ENCODE assay signal across 9 cellular contexts in the genomic region with DNA sequence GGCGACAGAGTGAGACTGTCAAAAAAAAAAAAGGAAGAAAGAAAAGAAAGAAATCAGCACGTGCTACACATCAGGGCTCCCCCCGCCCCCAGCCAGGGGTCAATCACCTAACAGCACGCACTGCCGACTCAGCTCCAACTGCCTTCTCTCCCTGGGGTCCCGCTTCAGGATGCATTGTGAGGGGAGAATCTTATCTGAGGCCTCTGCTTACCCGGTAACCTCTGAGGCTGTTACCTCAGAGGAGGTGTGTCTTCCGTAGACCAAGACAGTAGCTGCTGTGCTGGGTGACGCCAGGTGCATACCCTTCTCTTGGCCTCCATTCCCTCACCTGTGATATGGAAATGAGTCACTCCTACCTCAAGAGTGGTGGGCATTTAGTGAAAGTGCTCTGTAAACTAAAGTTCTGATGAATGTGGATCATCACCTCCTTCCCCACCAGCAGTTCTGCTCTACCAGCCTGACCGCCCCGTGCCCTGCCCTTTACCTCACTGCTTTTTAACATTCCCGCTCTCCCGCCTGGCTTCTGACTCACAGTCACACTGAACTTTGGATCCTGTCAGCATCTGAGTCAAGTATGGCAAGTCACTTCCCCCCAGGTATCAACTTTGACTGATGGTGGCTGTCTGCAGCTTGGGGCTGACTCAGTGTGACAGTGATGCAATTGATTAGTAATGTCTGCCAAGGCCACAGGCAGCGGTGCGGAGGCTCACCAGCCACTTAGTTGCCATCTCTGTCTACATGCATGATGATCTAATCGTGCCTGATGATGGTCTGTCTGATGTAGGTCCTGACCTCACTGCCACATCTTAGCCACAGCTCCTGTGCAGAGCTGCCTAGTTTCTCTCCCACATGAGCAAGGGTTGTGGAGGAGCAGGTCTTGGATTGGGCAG. TPM values are rescaled to one million over a fixed set of nuclear protein-coding genes. Genes with fewer than 3 reads are reported as not detected.
DNase-seq lines count a peak whose midpoint lies in the region; ATAC-seq, FAIRE-seq and TF ChIP-seq lines count a peak whose summit lies in the region.
"Had no signal": no experiment of that assay in that cellular context is flagged by ENCODE, and none has a peak within 500 bp of the region (broad histone marks: within the 10 kb centered on the region; RNA-seq: fewer than 3 reads in every experiment).

No MANE protein-coding gene starts in this region.

- H3K4me1 ChIP-seq in GM12878 (ENCODE audit: control insufficient read depth, insufficient read depth, low read length) (no peaks in the 10 kb centered on the region), SJCRH30 (no peaks in the 10 kb centered on the region)

- WGBS in GM12878 (ENCODE audit: insufficient coverage, insufficient replicate concordance, low lambda C conversion rate, missing lambda C conversion rate) = 53% methylated on average over 14 of the region's 16 CpGs

- SMC1A ChIA-PET in GM12878 (lab: Charles Lee; ENCODE audit: uncharacterized antibody, unreplicated experiment) = interaction anchor here (1.0 to 1.6 kb wide), 8 partner anchors 9 to 149 kb away, joined by 3 to 4 read pairs (median 3); no protein-coding TSS in a partner anchor

- H3K4me3 ChIP-seq in GM12878 (no peak overlapping the region), SJCRH30 (no peak overlapping the region)

- FAIRE-seq in GM12878 (lab: Jason Lieb, UNC) = no peak

- peak; percentile 99 for DNase-seq in Caki2 (ENCODE audit: low read depth)
- peak; percentile 35 for DNase-seq in OCI-M1 (lab: John Stamatoyannopoulos, UW)
- DNase-seq in GM12878 (ENCODE audit: low read depth, low spot score) = no peak
- peak; percentile 98 for DNase-seq in renal cortical epithelial cell (ENCODE audit: low read depth)
- no peak for DNase-seq in COLO829 (ENCODE audit: low spot score)
- DNase-seq in SJCRH30 = no peak

- H3K79me2 ChIP-seq in GM12878 (ENCODE audit: control insufficient read depth, insufficient read depth, low read length) = no peaks in the 10 kb centered on the region

- TF ChIP-seq RAD21 in GM12878 (IDR thresholded peaks at IDR 0.05; ENCODE audit: insufficient read depth, low read depth, low read length) = no peak

- TF ChIP-seq EP300 in GM12878 (IDR thresholded peaks at IDR 0.05; ENCODE audit: borderline replicate concordance in 1 of 2, control insufficient read depth in 1 of 2, low read depth in 2 of 2, low read length in 2 of 2) = no peak; a peak in 1 of 4 replicates

- BruUV-seq in GM12878 (replicated peaks; lab: Mats Ljungman, UMichigan) = no TSS peak

- H3K4me2 ChIP-seq in GM12878 (ENCODE audit: control insufficient read depth, insufficient read depth) = no peak overlapping the region

- no peak overlapping the region for H3K9ac ChIP-seq in GM12878 (ENCODE audit: control insufficient read depth, insufficient read depth, low read length)

- H3K27ac ChIP-seq in GM12878 (ENCODE audit: control insufficient read depth, insufficient read depth) = no peak overlapping the region
- no peak overlapping the region for H3K27ac ChIP-seq in SJCRH30
- H3K27ac ChIP-seq: VCaP had no signal

- intact Hi-C loops in GM12878 (cut with micrococcal nuclease; ENCODE audit: unreplicated experiment) = no loop called here

- H3K36me3 ChIP-seq in GM12878 (ENCODE audit: control insufficient read depth in 2 of 2, insufficient read depth in 2 of 2, low read length in 1 of 2) (peaks cover 0 to 10% of the 10 kb centered on the region in 2 experiments; a peak in 3 of 4 replicates), SJCRH30 (no peaks in the 10 kb centered on the region; the same call in 1 of the 2 replicates)

- no peaks in the 10 kb centered on the region for H3K9me3 ChIP-seq in GM12878 (replicated peaks; ENCODE audit: control insufficient read depth, insufficient read depth, low read length)
- H3K9me3 ChIP-seq in SJCRH30 (replicated peaks) = no peaks in the 10 kb centered on the region

- H3K27me3 ChIP-seq in GM12878 (replicated peaks in 1 of 2; ENCODE audit: control insufficient read depth in 2 of 2, insufficient read depth in 2 of 2, low read length in 1 of 2) = no peaks in the 10 kb centered on the region
- H3K27me3 ChIP-seq in SJCRH30 = no peaks in the 10 kb centered on the region

- no peaks in the 10 kb centered on the region for H4K20me1 ChIP-seq in GM12878 (ENCODE audit: control insufficient read depth, insufficient read depth)

- POLR2A ChIA-PET in GM12878 (lab: Charles Lee) = interaction anchor here (0.7 kb wide), 1 partner anchor 44 kb away, joined by 3 read pairs; no protein-coding TSS in a partner anchor

- ATAC-seq in GM12878 (no peak; the same call in 1 of the 3 replicates), GM19452 (IDR thresholded peaks at IDR 0.05; ENCODE audit: unreplicated experiment) (no peak), HG03280 (IDR thresholded peaks at IDR 0.05; ENCODE audit: unreplicated experiment) (no peak)

- no peak for TF ChIP-seq CTCF in GM12878 (IDR thresholded peaks at IDR 0.05 in 2 of 3, conservative IDR thresholded peaks at IDR 0.05 in 1 of 3; ENCODE audit: control insufficient read depth in 2 of 3, extremely low read depth in 1 of 3, insufficient read depth in 1 of 3, low read depth in 3 of 3, low read length in 3 of 3)

- in situ Hi-C loops in Caki2 (cut with HindIII; ENCODE audit: low pct_unique_long_range_greater_than_20kb, low sequenced_read_pairs) = no loop called here
- in situ Hi-C loops in GM12878 (cut with MboI) = no loop called here

- CTCF ChIA-PET in GM12878 (lab: Yijun Ruan, JAX) = interaction anchor here (0.5 to 5.9 kb wide), 6 partner anchors 46 to 292 kb away, joined by 3 to 63 read pairs (median 4); no protein-coding TSS in a partner anchor

- no peak overlapping the region for H2AFZ ChIP-seq in GM12878 (ENCODE audit: control insufficient read depth, low read depth, low read length)

- RAD21 ChIA-PET in GM12878 (lab: Charles Lee; ENCODE audit: unreplicated experiment) = interaction anchor here (0.7 to 5.4 kb wide), 3 partner anchors 30 to 246 kb away, joined by 3 to 56 read pairs (median 3); no protein-coding TSS in a partner anchor

- no peak for TF ChIP-seq POLR2A in GM12878 (IDR thresholded peaks at IDR 0.05; ENCODE audit: low read depth, low read length)

TF ChIP-seq in GM12878, 131 proteins besides CTCF, POLR2A, EP300 and RAD21 (continues in another document):
- TF ChIP-seq SRF (IDR thresholded peaks at IDR 0.05; ENCODE audit: low read depth in 2 of 2, low read length in 2 of 2) (peak in 1 of 2 experiments; percentile 82; a peak in 2 of 4 replicates), RUNX3 (IDR thresholded peaks at IDR 0.05; ENCODE audit: low read length) (0 out of 2 replicates have a peak, but pooled peaks have one; percentile 17), TCF12 (IDR thresholded peaks at IDR 0.05; ENCODE audit: low read depth, low read length) (no peak)

RNA-seq across cellular contexts. Expression of a gene that starts 20.1 kb away (rescaled TPM):
- total RNA-seq in Caki2 (2014; rRNA removed; shearing (Covaris generic); ENCODE audit: low replicate concordance) = 11.6 and 12.3 TPM in 2 replicates
- total RNA-seq in GM12878 (2013; cell fraction: nucleolus; rRNA removed) = 85.2 and 91.3 TPM in 2 replicates
- 46.2 and 46.8 TPM in 2 replicates for total RNA-seq in GM12878 (2014; rRNA removed)
- total RNA-seq in GM12878 (2014; rRNA removed; fragmentation: Illumina TruSeq; extraction: Trizol) = 22.2 and 25.3 TPM in 2 replicates
- total RNA-seq in GM12878 (2021) = 82.7 and 87.9 TPM in 2 replicates
- 16.0 TPM for polyA plus RNA-seq in GM12878 (2011; ENCODE audit: low read depth)
- polyA plus RNA-seq in GM12878 (2011; rRNA removed) = 13.3 and 28.5 TPM in 2 replicates
- 39.3 and 54.4 TPM in 2 replicates for polyA plus RNA-seq in GM12878 (2011; cell fraction: cytosol; rRNA removed)
- 160 and 161 TPM in 2 replicates for polyA plus RNA-seq in GM12878 (2011; cell fraction: nucleus; rRNA removed)
- polyA plus RNA-seq in GM12878 (2012) = 47.3 and 50.2 TPM in 2 replicates
- polyA plus RNA-seq in GM12878 (2014; fragmentation: Illumina TruSeq; extraction: Trizol) = 3.1 and 18.1 TPM in 2 replicates
- polyA plus RNA-seq in GM12878 (2014; fragmentation: Nextera tagmentation; extraction: Ambion mirVana) = 1 to 10 TPM in 1 of 2 experiments, under 1 TPM in 1; 0.76 to 3.8 TPM
- polyA plus RNA-seq in GM12878 (2014; rRNA removed) = 79.3 and 83.3 TPM in 2 replicates
- polyA plus RNA-seq in GM12878 (2016; fragmentation: Nextera tagmentation; extraction: Ambion mirVana) = 10 to 100 TPM; 76.2 to 87.1 TPM
- 12.7 and 34.9 TPM in 2 replicates for polyA minus RNA-seq in GM12878 (2011; rRNA and poly(A)+ RNA removed)
- polyA minus RNA-seq in GM12878 (2011; cell fraction: cytosol; rRNA and poly(A)+ RNA removed) = 26.1 and 28.5 TPM in 2 replicates
- 22.6 and 34.3 TPM in 2 replicates for polyA minus RNA-seq in GM12878 (2011; cell fraction: nucleus; rRNA and poly(A)+ RNA removed)
- total RNA-seq in renal cortical epithelial cell = 3.3 and 6.6 TPM in 2 replicates
- 12.4 and 14.2 TPM in 2 replicates for total RNA-seq in SJCRH30 (2014; rRNA removed; shearing (Covaris generic))

RNA-seq across cellular contexts. Expression of a gene that starts 51.5 kb away (rescaled TPM):
- 11.4 and 29.6 TPM in 2 replicates for total RNA-seq in Caki2 (2014; rRNA removed; shearing (Covaris generic); ENCODE audit: low replicate concordance)
- total RNA-seq in GM12878 (2013; cell fraction: nucleolus; rRNA removed) = 2.2 and 2.9 TPM in 2 replicates
- 0.85 and 0.98 TPM in 2 replicates for total RNA-seq in GM12878 (2014; rRNA removed)
- total RNA-seq in GM12878 (2014; rRNA removed; fragmentation: Illumina TruSeq; extraction: Trizol) = 0.09 and 0.31 TPM in 2 replicates
- 0.44 and 0.72 TPM in 2 replicates for total RNA-seq in GM12878 (2021)
- 0.16 TPM for polyA plus RNA-seq in GM12878 (2011; ENCODE audit: low read depth)
- polyA plus RNA-seq in GM12878 (2011; rRNA removed) = 4.4 and 6.3 TPM in 2 replicates
- polyA plus RNA-seq in GM12878 (2011; cell fraction: cytosol; rRNA removed) = 6.6 and 7.9 TPM in 2 replicates
- polyA plus RNA-seq in GM12878 (2011; cell fraction: nucleus; rRNA removed) = 7.3 and 12.0 TPM in 2 replicates
- polyA plus RNA-seq in GM12878 (2012) = 0.42 and 0.72 TPM in 2 replicates
- 0.10 TPM in 1 of 2 replicates, not detected in the other for polyA plus RNA-seq in GM12878 (2014; fragmentation: Illumina TruSeq; extraction: Trizol)
- polyA plus RNA-seq in GM12878 (2014; fragmentation: Nextera tagmentation; extraction: Ambion mirVana) = under 1 TPM; 0.03 to 0.07 TPM
- polyA plus RNA-seq in GM12878 (2014; rRNA removed) = 0.39 and 0.51 TPM in 2 replicates
- polyA plus RNA-seq in GM12878 (2016; fragmentation: Nextera tagmentation; extraction: Ambion mirVana) = under 1 TPM; 0.55 to 0.79 TPM
- 1.9 and 2.2 TPM in 2 replicates for polyA minus RNA-seq in GM12878 (2011; rRNA and poly(A)+ RNA removed)
- polyA minus RNA-seq in GM12878 (2011; cell fraction: cytosol; rRNA and poly(A)+ RNA removed) = 0.52 and 1.2 TPM in 2 replicates
- 0.96 and 1.3 TPM in 2 replicates for polyA minus RNA-seq in GM12878 (2011; cell fraction: nucleus; rRNA and poly(A)+ RNA removed)
- 9.0 and 31.1 TPM in 2 replicates for total RNA-seq in renal cortical epithelial cell
- total RNA-seq in SJCRH30 (2014; rRNA removed; shearing (Covaris generic)) = 0.10 TPM in 1 of 2 replicates, not detected in the other

Comparison
In these comparisons a context has a peak if more than half of its experiments do, and no peak if none do; other contexts are left out.
1. DNase-seq: peak in Caki2 (single experiment), OCI-M1 (single experiment) and renal cortical epithelial cell (single experiment); none in GM12878 (single experiment), COLO829 (single experiment) and SJCRH30 (0 of 2).